8 cellular contexts compared by ENCODE assay signal in genomic region chr7:132498319-132498718, GRCh38.
"Had no signal": no experiment of that assay in that cellular context is flagged by ENCODE, and none has a peak within 500 bp of the region (broad histone marks: within the 10 kb centered on the region; RNA-seq: fewer than 3 reads in every experiment).

No MANE protein-coding gene starts in this region.

- ATAC-seq: HCT116 had no signal

- H3K4me1 ChIP-seq: HAP-1 had no signal

- H3K27ac ChIP-seq: GM23248 had no signal

- H3K9me3 ChIP-seq: HAP-1 had no signal

- H3K9ac ChIP-seq: GM23248 had no signal

- FAIRE-seq: HTR-8/SVneo had no signal

- H3K4me3 ChIP-seq: GM23248, HAP-1 had no signal

- H2AFZ ChIP-seq: GM23248 had no signal

- DNase-seq: GM23248, GOT3, H7, IMR-90, KBM-7 had no signal

- H3K36me3 ChIP-seq: HAP-1 had no signal
